Comparison of ENCODE assay signal across 9 cellular contexts in the genomic region with DNA sequence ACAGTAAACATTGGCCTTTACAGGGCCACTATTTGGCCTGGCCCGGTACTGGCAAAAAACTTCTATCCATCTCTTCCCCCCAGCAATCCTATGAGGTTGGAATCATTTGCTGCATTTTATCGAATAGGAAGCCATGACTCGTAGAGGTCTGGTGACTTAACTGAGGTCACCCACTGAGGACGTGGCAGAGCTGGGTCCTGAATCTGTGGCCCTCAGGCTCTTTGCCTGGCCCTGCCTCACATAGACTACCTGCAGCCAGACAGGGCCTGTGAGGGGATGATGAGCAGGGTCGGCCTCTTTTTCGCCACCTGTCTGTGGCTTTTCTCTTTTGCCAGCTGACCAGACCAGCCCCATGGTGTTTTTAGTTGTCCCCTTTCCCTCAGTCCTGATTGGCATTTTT. TPM values are rescaled to one million over a fixed set of nuclear protein-coding genes. Genes with fewer than 3 reads are reported as not detected.
DNase-seq lines count a peak whose midpoint lies in the region; ATAC-seq and TF ChIP-seq lines count a peak whose summit lies in the region.
"Had no signal": no experiment of that assay in that cellular context is flagged by ENCODE, and none has a peak within 500 bp of the region (broad histone marks: within the 10 kb centered on the region; RNA-seq: fewer than 3 reads in every experiment).

No MANE protein-coding gene starts in this region.

- no peak overlapping the region for H3K27ac Mint-ChIP-seq in GM23338
- peak overlapping the region; percentile 20; the same call in 1 of the 2 replicates for H3K27ac Mint-ChIP-seq in WTC11

- no peak overlapping the region for H3K4me2 ChIP-seq in GM23338

- peaks cover 16% of the 10 kb centered on the region for H3K4me1 ChIP-seq in GM23338 (ENCODE audit: insufficient read depth)

- DNase-seq in GM23338 (ENCODE audit: low spot score) (no peak), WTC11 (ENCODE audit: low spot score) (no peak), myocyte (ENCODE audit: low read depth) (peak; percentile 23), NCI-H226 (no peak)
- DNase-seq: left lung, NCI-H1092 treated with DMSO at 0.1 percent for 48 hours had no signal

- H3K27me3 ChIP-seq in GM23338 (ENCODE audit: insufficient read depth) = no peaks in the 10 kb centered on the region
- H3K27me3 ChIP-seq: cardiac muscle cell, left lung had no signal

- H3K79me2 ChIP-seq in GM23338 (replicated peaks; ENCODE audit: insufficient read depth) = peaks cover 34% of the 10 kb centered on the region

- H3K36me3 ChIP-seq in GM23338 (ENCODE audit: insufficient read depth) = peaks cover 9% of the 10 kb centered on the region

- H3K27ac ChIP-seq in GM23338 (ENCODE audit: low read depth) = no peak overlapping the region
- H3K27ac ChIP-seq: cardiac muscle cell had no signal

- no peaks in the 10 kb centered on the region for H3K9me3 Mint-ChIP-seq in GM23338
- H3K9me3 Mint-ChIP-seq in WTC11 = no peaks in the 10 kb centered on the region

- no peak overlapping the region for H3K4me3 ChIP-seq in GM23338

- no peaks in the 10 kb centered on the region for H3K9me2 ChIP-seq in GM23338 (ENCODE audit: insufficient read depth)

- ATAC-seq in GM23338 (no peak), WTC11 (no peak), HG02642 (IDR thresholded peaks at IDR 0.05; ENCODE audit: poor library complexity, unreplicated experiment) (no peak), HG02885 (IDR thresholded peaks at IDR 0.05; ENCODE audit: poor library complexity, unreplicated experiment) (no peak)
- ATAC-seq: left lung had no signal

- H3K4me3 Mint-ChIP-seq in GM23338 (peak overlapping the region; percentile 93), WTC11 (peak overlapping the region; percentile 89)

- POLR2A ChIA-PET in WTC11 (lab: Charles Lee) = interaction anchor here (0.6 to 0.9 kb wide), 2 partner anchors 14 to 82 kb away, joined by 3 to 4 read pairs; partner anchors contain the start of genes HIRIP3 and TBX6

- H3K36me3 Mint-ChIP-seq in GM23338 (ENCODE audit: low read depth) (peaks cover 62% of the 10 kb centered on the region), WTC11 (peaks cover 43% of the 10 kb centered on the region)

- H2AFZ ChIP-seq in GM23338 = no peak overlapping the region

- H3K4me1 Mint-ChIP-seq in GM23338 (peaks cover 10% of the 10 kb centered on the region), WTC11 (peaks cover 22% of the 10 kb centered on the region)

- CTCF ChIA-PET in WTC11 (lab: Charles Lee) = interaction anchor here (0.6 to 6.0 kb wide), 2 partner anchors 14 to 642 kb away, joined by 3 to 45 read pairs; partner anchors contain the start of gene TBX6

- H4K20me1 ChIP-seq in GM23338 (replicated peaks; ENCODE audit: insufficient read depth) = peaks cover 25% of the 10 kb centered on the region

- TF ChIP-seq CTCF in GM23338 (conservative IDR thresholded peaks at IDR 0.05; ENCODE audit: low read depth in 2 of 2) (no peak), WTC11 (IDR thresholded peaks at IDR 0.05) (no peak)

- peaks cover 19% of the 10 kb centered on the region for H3F3A ChIP-seq in GM23338 (replicated peaks; ENCODE audit: low read depth)

- H3K27me3 Mint-ChIP-seq in GM23338 (ENCODE audit: insufficient read depth, low read depth, poor library complexity) (peaks cover 21% of the 10 kb centered on the region), WTC11 (ENCODE audit: low read depth) (no peaks in the 10 kb centered on the region)

TF ChIP-seq in GM23338, 12 proteins besides CTCF, POLR2A, EP300 and RAD21 (continues in another document):
- TF ChIP-seq EZH2 (IDR thresholded peaks at IDR 0.05; ENCODE audit: low read depth, unreplicated experiment) (no peak), ZNF114 (CRISPR knock-in tag; IDR thresholded peaks at IDR 0.05) (no peak), JUNB (IDR thresholded peaks at IDR 0.05; ENCODE audit: unreplicated experiment) (no peak), ZNF331 (CRISPR knock-in tag; IDR thresholded peaks at IDR 0.05; ENCODE audit: low read depth) (no peak)

TF ChIP-seq in WTC11, 78 proteins besides CTCF, POLR2A, EP300 and RAD21 (continues in another document):
- no peak for TF ChIP-seq ZNF416 (CRISPR knock-in tag; IDR thresholded peaks at IDR 0.05)
- no peak for TF ChIP-seq OVOL2 (CRISPR knock-in tag; IDR thresholded peaks at IDR 0.05; ENCODE audit: borderline replicate concordance)
- TF ChIP-seq TCF7 (CRISPR knock-in tag; IDR thresholded peaks at IDR 0.05; ENCODE audit: low read depth) = no peak
- no peak for TF ChIP-seq MXD4 (CRISPR knock-in tag; IDR thresholded peaks at IDR 0.05; ENCODE audit: borderline replicate concordance)
- no peak for TF ChIP-seq CDX4 (CRISPR knock-in tag; IDR thresholded peaks at IDR 0.05; ENCODE audit: borderline replicate concordance)
- no peak for TF ChIP-seq RELA (CRISPR knock-in tag; IDR thresholded peaks at IDR 0.05; ENCODE audit: borderline replicate concordance)
- TF ChIP-seq ZBTB43 (CRISPR knock-in tag; IDR thresholded peaks at IDR 0.05) = no peak
- no peak for TF ChIP-seq ZNF532 (CRISPR knock-in tag; IDR thresholded peaks at IDR 0.05; ENCODE audit: borderline replicate concordance)
- TF ChIP-seq SP1 (CRISPR knock-in tag; conservative IDR thresholded peaks at IDR 0.05) = no peak

RNA-seq across cellular contexts. Expression of gene PPP4C, which starts 1.9 kb away (rescaled TPM):
- 108 and 120 TPM in 2 replicates for total RNA-seq in GM23338 (2014; rRNA removed; shearing (Covaris generic))
- 169 and 170 TPM in 2 replicates for polyA plus RNA-seq in GM23338 (2016; fragmentation: Nextera tagmentation; extraction: Ambion mirVana)
- total RNA-seq in WTC11 (2021) (159 to 164 TPM (median 161 TPM) in 3 replicates), myocyte (79.8 and 80.3 TPM in 2 replicates)
- 113 TPM for polyA plus RNA-seq in myocyte (2012)

RNA-seq across cellular contexts. Expression of gene ALDOA, which starts 12.1 kb away (rescaled TPM):
- total RNA-seq in GM23338 (2014; rRNA removed; shearing (Covaris generic)) = 1,113 and 1,306 TPM in 2 replicates
- polyA plus RNA-seq in GM23338 (2016; fragmentation: Nextera tagmentation; extraction: Ambion mirVana) = 1,054 and 1,067 TPM in 2 replicates
- total RNA-seq in WTC11 (2021) = 1,537 to 1,958 TPM (median 1,913 TPM) in 3 replicates
- total RNA-seq in myocyte = 2,927 and 3,693 TPM in 2 replicates
- 2,123 TPM for polyA plus RNA-seq in myocyte (2012)

RNA-seq across cellular contexts. Expression of gene TBX6, which starts 14.1 kb away (rescaled TPM):
- total RNA-seq in GM23338 (2014; rRNA removed; shearing (Covaris generic)) = 1.1 and 2.3 TPM in 2 replicates
- 1.9 and 2.4 TPM in 2 replicates for polyA plus RNA-seq in GM23338 (2016; fragmentation: Nextera tagmentation; extraction: Ambion mirVana)
- 5.1 to 7.6 TPM (median 6.6 TPM) in 3 replicates for total RNA-seq in WTC11 (2021)
- total RNA-seq in myocyte = 0.45 and 1.4 TPM in 2 replicates
- 0.34 TPM for polyA plus RNA-seq in myocyte (2012)

RNA-seq across cellular contexts. Expression of gene YPEL3, which starts 18.4 kb away (rescaled TPM):
- total RNA-seq in GM23338 (2014; rRNA removed; shearing (Covaris generic)) = 21.8 and 27.8 TPM in 2 replicates
- 81.7 and 86.1 TPM in 2 replicates for polyA plus RNA-seq in GM23338 (2016; fragmentation: Nextera tagmentation; extraction: Ambion mirVana)
- 43.7 to 52.7 TPM (median 51.7 TPM) in 3 replicates for total RNA-seq in WTC11 (2021)
- total RNA-seq in myocyte = 41.3 and 52.2 TPM in 2 replicates
- polyA plus RNA-seq in myocyte (2012) = 115 TPM

RNA-seq across cellular contexts. Expression of gene GDPD3, which starts 35.7 kb away (rescaled TPM):
- total RNA-seq in GM23338 (2014; rRNA removed; shearing (Covaris generic)) = 0.94 TPM in 1 of 2 replicates, not detected in the other
- 1.1 and 1.4 TPM in 2 replicates for polyA plus RNA-seq in GM23338 (2016; fragmentation: Nextera tagmentation; extraction: Ambion mirVana)
- total RNA-seq in WTC11 (2021) (1.5 to 2.5 TPM (median 1.8 TPM) in 3 replicates), myocyte (0.24 and 0.47 TPM in 2 replicates)
- 1.1 TPM for polyA plus RNA-seq in myocyte (2012)
